ENCODE assay signal across 9 cellular contexts in the genomic region with DNA sequence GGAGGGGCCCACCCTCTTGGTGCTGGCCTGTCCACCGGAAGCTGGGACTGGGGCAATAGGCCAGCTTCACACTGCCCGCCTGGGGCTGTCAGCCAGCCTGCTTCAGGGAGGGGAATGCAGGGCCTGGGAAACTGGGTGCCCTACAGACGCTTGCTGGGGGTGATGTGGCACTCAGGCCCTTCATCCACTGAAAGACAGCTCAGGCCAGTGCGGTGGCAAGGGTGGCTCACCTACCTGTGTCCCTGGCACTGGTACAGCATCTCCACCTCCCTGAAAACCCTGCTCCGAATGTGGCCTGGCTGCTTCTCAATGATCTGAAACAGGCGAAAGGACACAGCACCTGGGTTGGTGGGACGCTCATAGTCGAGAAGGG. TPM values are rescaled to one million over a fixed set of nuclear protein-coding genes. Genes with fewer than 3 reads are reported as not detected.
A peak's percentile ranks its signal among the peaks of the same experiment; 100 is the strongest.
DNase-seq lines count a peak whose midpoint lies in the region; ATAC-seq and TF ChIP-seq lines count a peak whose summit lies in the region.
"Had no signal": no experiment of that assay in that cellular context is flagged by ENCODE, and none has a peak within 500 bp of the region (broad histone marks: within the 10 kb centered on the region; RNA-seq: fewer than 3 reads in every experiment).

No MANE protein-coding gene starts in this region.

- H3K36me3 ChIP-seq in Karpas-422 (ENCODE audit: insufficient read depth, low read length) (peaks cover 42% of the 10 kb centered on the region), left lung (peaks cover 12 to 95% of the 10 kb centered on the region in 2 donors), subcutaneous abdominal adipose tissue (ENCODE audit: control insufficient read depth in 5 of 5, insufficient read depth in 5 of 5, low read length in 5 of 5) (peaks cover 0 to 90% (median 77%) of the 10 kb centered on the region in 5 donors)

- H3K27ac Mint-ChIP-seq in activated naive CD8-positive, alpha-beta T cell = peak overlapping the region; percentile 58

- CTCF ChIA-PET in GM10248 (lab: Yijun Ruan, JAX) = interaction anchor here (0.8 to 3.4 kb wide), 6 partner anchors 9 to 49 kb away, joined by 3 to 12 read pairs (median 4); no protein-coding TSS in a partner anchor

- POLR2A ChIA-PET in GM10248 (lab: Yijun Ruan, JAX) = interaction anchor here (0.6 to 1.7 kb wide), 4 partner anchors 8 to 44 kb away, joined by 3 to 13 read pairs (median 4); partner anchors contain the start of gene MKNK2

- no peaks in the 10 kb centered on the region for H3K9me3 Mint-ChIP-seq in activated naive CD8-positive, alpha-beta T cell (ENCODE audit: low read depth)

- H3K79me2 ChIP-seq in Karpas-422 (ENCODE audit: low read length) = peaks cover 13% of the 10 kb centered on the region

- H3K27me3 ChIP-seq in Karpas-422 (ENCODE audit: low read length) (no peaks in the 10 kb centered on the region), left lung (no peaks in the 10 kb centered on the region), subcutaneous abdominal adipose tissue (ENCODE audit: control insufficient read depth in 5 of 5, insufficient read depth in 4 of 5, low read length in 5 of 5) (peaks cover 0 to 4% (median 0%) of the 10 kb centered on the region in 5 donors)

- peak overlapping the region; percentile 59; the same call in 1 of the 2 replicates for H3K4me3 ChIP-seq in Karpas-422 (ENCODE audit: low read length)
- no peak overlapping the region for H3K4me3 ChIP-seq in left lung
- no peak overlapping the region for H3K4me3 ChIP-seq in subcutaneous abdominal adipose tissue (ENCODE audit: low read depth in 1 of 5, low read length in 5 of 5)

- peak overlapping the region; percentile 74 for H3K4me2 ChIP-seq in Karpas-422 (ENCODE audit: low read depth, low read length, poor library complexity, severe bottlenecking)

- H3K27ac ChIP-seq in Karpas-422 (ENCODE audit: low read length) = peak overlapping the region; percentile 93
- peak overlapping the region; percentile 85 to 86 for H3K27ac ChIP-seq in left lung
- peak overlapping the region; percentile 91 for H3K27ac ChIP-seq in subcutaneous abdominal adipose tissue (ENCODE audit: low read depth, low read length)

- peak overlapping the region; percentile 69 for H3K9ac ChIP-seq in Karpas-422 (ENCODE audit: low read length)
- peak overlapping the region in 2 of 5 donors; percentile 26 to 28 for H3K9ac ChIP-seq in subcutaneous abdominal adipose tissue (ENCODE audit: low read length in 5 of 5)

- peaks cover 31% of the 10 kb centered on the region for H3K4me1 Mint-ChIP-seq in activated naive CD8-positive, alpha-beta T cell (ENCODE audit: low read depth)

- DNase-seq in Karpas-422 (peak; percentile 54), left lung (peak in 1 of 2 donors; percentile 69), NCI-H2029 (lab: John Stamatoyannopoulos, UW) (no peak), GM10248 (ENCODE audit: extremely low spot score) (no peak), dermis blood vessel endothelial cell (no peak)
- DNase-seq: NCI-H1436 had no signal

- H3K4me3 Mint-ChIP-seq in activated naive CD8-positive, alpha-beta T cell = peak overlapping the region; percentile 68

- no peaks in the 10 kb centered on the region for H3K27me3 Mint-ChIP-seq in activated naive CD8-positive, alpha-beta T cell

- no peaks in the 10 kb centered on the region for H3K9me2 ChIP-seq in Karpas-422 (replicated peaks; ENCODE audit: insufficient read depth, low read length)

- H3K9me3 ChIP-seq in Karpas-422 (ENCODE audit: low read length) (no peaks in the 10 kb centered on the region), left lung (no peaks in the 10 kb centered on the region), subcutaneous abdominal adipose tissue (ENCODE audit: control insufficient read depth in 5 of 5, low read length in 5 of 5) (no peaks in the 10 kb centered on the region)

- intact Hi-C loops in left lung (cut with DNase I) = no loop called here

- H4K20me1 ChIP-seq in Karpas-422 (ENCODE audit: insufficient read depth, low read depth, low read length) = peaks cover 68% of the 10 kb centered on the region

- ATAC-seq in left lung (no peak), GM21528 (IDR thresholded peaks at IDR 0.05; ENCODE audit: low FRiP score, unreplicated experiment) (no peak)

- H3K4me1 ChIP-seq in Karpas-422 (ENCODE audit: low read length) (peaks cover 98% of the 10 kb centered on the region), left lung (peaks cover 44 to 86% of the 10 kb centered on the region in 2 donors), subcutaneous abdominal adipose tissue (ENCODE audit: control insufficient read depth in 5 of 5, insufficient read depth in 5 of 5, low read length in 5 of 5) (peaks cover 6 to 79% (median 76%) of the 10 kb centered on the region in 5 donors)

- H2AFZ ChIP-seq in Karpas-422 (ENCODE audit: low read length) = no peak overlapping the region

- no peaks in the 10 kb centered on the region for H3K36me3 Mint-ChIP-seq in activated naive CD8-positive, alpha-beta T cell

- no peak for TF ChIP-seq CTCF in left lung (IDR thresholded peaks at IDR 0.05)
- TF ChIP-seq CTCF in GM10248 (IDR thresholded peaks at IDR 0.05; ENCODE audit: control extremely low read depth, extremely low read depth, low read depth, missing control alignments) = no peak

RNA-seq across cellular contexts. Expression of gene MKNK2, which starts 7.8 kb away (rescaled TPM):
- total RNA-seq in Karpas-422 (2014; rRNA removed; shearing (Covaris generic); ENCODE audit: low replicate concordance) = 526 and 862 TPM in 2 replicates
- total RNA-seq in left lung (100 to 1,000 TPM; 238 to 291 TPM), dermis blood vessel endothelial cell (147 and 289 TPM in 2 replicates)

RNA-seq across cellular contexts. Expression of gene BTBD2, which starts 27.7 kb away (rescaled TPM):
- total RNA-seq in Karpas-422 (2014; rRNA removed; shearing (Covaris generic); ENCODE audit: low replicate concordance) = 66.8 and 112 TPM in 2 replicates
- total RNA-seq in left lung = 10 to 100 TPM; 63.1 to 63.6 TPM
- 51.7 and 135 TPM in 2 replicates for total RNA-seq in dermis blood vessel endothelial cell

RNA-seq across cellular contexts. Expression of gene MOB3A, which starts 52.9 kb away (rescaled TPM):
- 153 and 219 TPM in 2 replicates for total RNA-seq in Karpas-422 (2014; rRNA removed; shearing (Covaris generic); ENCODE audit: low replicate concordance)
- total RNA-seq in left lung (100 to 1,000 TPM in 1 of 2 donors, 10 to 100 TPM in 1; 59.1 to 105 TPM), dermis blood vessel endothelial cell (26.4 and 54.0 TPM in 2 replicates)

RNA-seq across cellular contexts. Expression of gene IZUMO4, which starts 53.5 kb away (rescaled TPM):
- 285 and 487 TPM in 2 replicates for total RNA-seq in Karpas-422 (2014; rRNA removed; shearing (Covaris generic); ENCODE audit: low replicate concordance)
- total RNA-seq in left lung (1 to 10 TPM; 2.6 to 5.2 TPM), dermis blood vessel endothelial cell (0.65 and 1.5 TPM in 2 replicates)
